In the genomic region with DNA sequence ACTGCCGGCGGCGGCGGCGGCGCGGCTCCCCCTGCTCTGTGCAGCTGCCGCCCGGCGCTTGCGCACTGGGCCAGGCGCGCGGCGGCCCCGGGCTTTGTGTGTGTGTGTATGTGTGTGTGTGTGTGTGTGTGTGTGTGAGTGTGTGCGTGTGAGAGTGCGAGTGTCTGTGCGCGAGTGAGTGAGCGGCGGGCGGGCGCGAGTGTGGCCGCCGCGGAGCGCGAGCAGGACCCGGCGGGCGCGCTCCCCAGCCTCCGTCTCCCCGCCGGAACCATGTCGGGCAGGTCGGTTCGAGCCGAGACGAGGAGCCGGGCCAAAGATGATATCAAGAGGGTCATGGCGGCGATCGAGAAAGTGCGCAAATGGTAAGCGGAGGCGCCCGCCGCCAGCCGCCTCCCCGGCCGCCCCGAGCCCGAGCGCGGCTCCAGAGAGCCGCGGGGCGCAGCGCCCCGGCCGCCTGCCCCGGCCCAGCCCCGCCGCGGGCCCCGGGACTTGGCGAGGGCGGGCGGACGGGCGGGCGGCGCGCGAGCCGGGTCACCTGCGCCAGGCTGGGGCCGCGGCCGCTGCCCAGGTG, we compare ENCODE assay signal across 8 cellular contexts.
A peak's percentile ranks its signal among the peaks of the same experiment; 100 is the strongest.
DNase-seq lines count a peak whose midpoint lies in the region; ATAC-seq lines count a peak whose summit lies in the region.

Gene BCL7A (plus strand): TSS at position 63 of the 571 bp plus-strand sequence. CDS start 208 bp downstream, at position 271.

- peaks cover 21% of the 10 kb centered on the region for H3K27me3 Mint-ChIP-seq in activated T-cell treated with anti-CD3 and anti-CD28 coated beads, Interleukin-2, amount 50 U/mL, for 24 hours

- peaks cover 4 to 25% of the 10 kb centered on the region in 2 donors for H3K4me1 ChIP-seq in muscle layer of duodenum (ENCODE audit: control insufficient read depth in 1 of 2, insufficient read depth in 2 of 2, low read length in 2 of 2)

- peak within 1 kb of the TSS; percentile 78 for H3K27ac Mint-ChIP-seq in activated T-cell treated with anti-CD3 and anti-CD28 coated beads, Interleukin-2, amount 50 U/mL, for 24 hours

- peak within 1 kb of the TSS; percentile 55 to 79 for H3K4me3 ChIP-seq in muscle layer of duodenum (ENCODE audit: low read depth in 1 of 2, low read length in 2 of 2)

- H3K36me3 ChIP-seq in muscle layer of duodenum (ENCODE audit: control insufficient read depth in 1 of 2, insufficient read depth in 2 of 2, low read length in 2 of 2) = no peaks in the 10 kb centered on the region

- no peaks in the 10 kb centered on the region for H3K9me3 ChIP-seq in muscle layer of duodenum (ENCODE audit: control insufficient read depth in 1 of 2, low read length in 2 of 2)

- ATAC-seq in HG02759 (IDR thresholded peaks at IDR 0.05; ENCODE audit: unreplicated experiment) (peak; percentile 51), GM18861 (IDR thresholded peaks at IDR 0.05; ENCODE audit: unreplicated experiment) (no peak)
- ATAC-seq in stimulated activated naive CD8-positive, alpha-beta T cell treated with anti-CD3 and anti-CD28 coated beads, Interleukin-15, Interleukin-2, amounts not matched to agents 100 U/mL and 50 U/mL, for 24 hours = peak; percentile 84

- H3K27me3 ChIP-seq in muscle layer of duodenum (ENCODE audit: low read depth, low read length) = peaks cover 5% of the 10 kb centered on the region

- peaks cover 14% of the 10 kb centered on the region for H3K4me1 Mint-ChIP-seq in activated T-cell treated with anti-CD3 and anti-CD28 coated beads, Interleukin-2, amount 50 U/mL, for 24 hours (ENCODE audit: low read depth)

- H3K27ac ChIP-seq in muscle layer of duodenum (ENCODE audit: low read length) = no peak within 1 kb of the TSS

- H3K4me3 Mint-ChIP-seq in activated T-cell treated with anti-CD3 and anti-CD28 coated beads, Interleukin-2, amount 50 U/mL, for 24 hours = peak within 1 kb of the TSS; percentile 81

- peak in 12 of 14 donors; percentile 19 to 79 (median 55) for DNase-seq in C1 segment of cervical spinal cord (lab: John Stamatoyannopoulos, UW)
- DNase-seq in NOMO-1 treated with dmso at 0.1 percent for 144 hours (lab: John Stamatoyannopoulos, UW; ENCODE audit: unreplicated experiment) = peak; percentile 34
- DNase-seq in activated T-cell treated with anti-CD3 and anti-CD28 coated beads, Interleukin-2, amount 50 U/mL, for 24 hours = peak; percentile 75
- DNase-seq in fibroblast of gingiva (ENCODE audit: low read depth) = peak; percentile 79
- peak; percentile 61 for DNase-seq in stimulated activated naive CD8-positive, alpha-beta T cell treated with anti-CD3 and anti-CD28 coated beads, Interleukin-15, Interleukin-2, amounts not matched to agents 100 U/mL and 50 U/mL, for 24 hours

- H3K9me3 Mint-ChIP-seq in activated T-cell treated with anti-CD3 and anti-CD28 coated beads, Interleukin-2, amount 50 U/mL, for 24 hours = no peaks in the 10 kb centered on the region

- H3K36me3 Mint-ChIP-seq in activated T-cell treated with anti-CD3 and anti-CD28 coated beads, Interleukin-2, amount 50 U/mL, for 24 hours (ENCODE audit: low read depth) = peaks cover 5% of the 10 kb centered on the region
